Comparison of ENCODE assay signal across 22 cellular contexts in genomic region chr9:4583001-4583400, GRCh38.
"Had no signal": no experiment of that assay in that cellular context is flagged by ENCODE, and none has a peak within 500 bp of the region (broad histone marks: within the 10 kb centered on the region; RNA-seq: fewer than 3 reads in every experiment).

No MANE protein-coding gene starts in this region.

- H3K36me3 ChIP-seq: right atrium auricular region, suprapubic skin, transverse colon, uterus had no signal

- H3K4me3 ChIP-seq: lung, right atrium auricular region, skin epidermis, stomach, suprapubic skin, transverse colon, uterus had no signal

- DNase-seq: activated CD4-positive, alpha-beta T cell treated with anti-CD3 and anti-CD28 coated beads for 1 hour; activated CD4-positive, alpha-beta T cell treated with anti-CD3 and anti-CD28 coated beads, Interleukin-2, amount 50 U/mL, for 1 hour; activated CD8-positive, alpha-beta T cell treated with anti-CD3 and anti-CD28 coated beads, Interleukin-2, amount 10 ng/mL, durations not matched to agents 7 days and 5 days; activated T-cell treated with anti-CD3 and anti-CD28 coated beads, Interleukin-2, amount 50 U/mL, for 24 hours; aorta; effector CD8-positive, alpha-beta T cell; erythroblast; foreskin fibroblast; kidney; naive thymus-derived CD4-positive, alpha-beta T cell; stimulated activated CD4-positive, alpha-beta T cell treated with anti-CD3 and anti-CD28 coated beads, Interleukin-2, amount 100 ng/mL, for 24 hours; stomach; T-helper 9 cell; transverse colon; uterus had no signal

- ATAC-seq: activated CD8-positive, alpha-beta T cell treated with anti-CD3 and anti-CD28 coated beads, Interleukin-2, amount 10 ng/mL, durations not matched to agents 7 days and 5 days; activated naive CD4-positive, alpha-beta T cell treated with anti-CD3 and anti-CD28 coated beads, Interleukin-2, amount 50 U/mL, for 72 hours; activated T-helper 17 cell treated with anti-CD3 and anti-CD28 coated beads, Interleukin-2, amount 50 U/mL, for 72 hours; naive thymus-derived CD4-positive, alpha-beta T cell; stimulated activated effector memory CD8-positive, alpha-beta T cell treated with anti-CD3 and anti-CD28 coated beads, Interleukin-12 subunit alpha, Interleukin-12 subunit beta, amount 100 ng/mL, for 72 hours had no signal

- H3K9me3 ChIP-seq: right atrium auricular region, stomach, suprapubic skin, transverse colon, uterus had no signal

- H3K27ac ChIP-seq: right atrium auricular region, skin epidermis, stomach, suprapubic skin, transverse colon, uterus had no signal

- H3K27me3 ChIP-seq: right atrium auricular region, stomach, suprapubic skin, transverse colon, uterus had no signal

- H3K4me1 ChIP-seq: stomach, uterus had no signal
